Comparison of ENCODE assay signal across 10 cellular contexts in the genomic region with DNA sequence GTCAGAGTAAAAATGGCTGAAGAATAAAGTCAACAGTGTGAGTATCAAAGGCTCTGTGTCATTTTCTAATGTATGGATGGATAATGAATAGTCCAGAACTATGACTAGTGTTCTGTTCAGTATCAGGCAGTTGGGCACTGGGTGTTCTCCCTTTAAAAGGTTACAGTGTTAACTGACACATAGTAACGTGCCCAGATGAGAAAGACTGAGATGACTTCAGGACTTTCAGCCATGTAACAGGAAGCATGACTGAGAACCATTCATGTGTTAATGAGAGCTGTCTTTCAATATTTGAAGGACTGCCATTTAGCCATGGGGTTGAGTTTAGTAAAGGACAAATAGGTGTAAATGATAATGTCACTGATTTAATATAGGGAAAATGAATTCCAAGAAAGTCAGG.
DNase-seq lines count a peak whose midpoint lies in the region; ATAC-seq, FAIRE-seq and TF ChIP-seq lines count a peak whose summit lies in the region.
"Had no signal": no experiment of that assay in that cellular context is flagged by ENCODE, and none has a peak within 500 bp of the region (broad histone marks: within the 10 kb centered on the region; RNA-seq: fewer than 3 reads in every experiment).

No MANE protein-coding gene starts in this region.

- H3K79me2 ChIP-seq in GM12878 (ENCODE audit: control insufficient read depth, insufficient read depth, low read length), result no peaks in the 10 kb centered on the region

- CTCF ChIA-PET in GM12878 (lab: Yijun Ruan, JAX), result interaction anchor here (1.0 to 1.5 kb wide), 2 partner anchors 10 to 980 kb away, joined by 3 read pairs; no protein-coding TSS in a partner anchor

- H3K4me1 ChIP-seq in GM12878 (ENCODE audit: control insufficient read depth, insufficient read depth, low read length) (no peaks in the 10 kb centered on the region), heart right ventricle (no peaks in the 10 kb centered on the region)

- intact Hi-C loops in GM12878 (cut with micrococcal nuclease; ENCODE audit: unreplicated experiment), result no loop called here
- intact Hi-C loops in heart right ventricle (cut with DNase I), result no loop called here

- H3K9me3 ChIP-seq in GM12878 (replicated peaks; ENCODE audit: control insufficient read depth, insufficient read depth, low read length) (no peaks in the 10 kb centered on the region), heart right ventricle (no peaks in the 10 kb centered on the region)

- no peak overlapping the region for H2AFZ ChIP-seq in GM12878 (ENCODE audit: control insufficient read depth, low read depth, low read length)

- WGBS in GM12878 (ENCODE audit: insufficient coverage, insufficient replicate concordance, low lambda C conversion rate, missing lambda C conversion rate), result 0% methylated on average over 1 of the region's 1 CpG
- 29 to 33% methylated on average over 1 of the region's 1 CpG for WGBS in heart right ventricle, 2 donors

- H3K27me3 ChIP-seq in GM12878 (replicated peaks in 1 of 2; ENCODE audit: control insufficient read depth in 2 of 2, insufficient read depth in 2 of 2, low read length in 1 of 2) (no peaks in the 10 kb centered on the region), heart right ventricle (no peaks in the 10 kb centered on the region)

- H4K20me1 ChIP-seq in GM12878 (ENCODE audit: control insufficient read depth, insufficient read depth), result no peaks in the 10 kb centered on the region

- no peak for FAIRE-seq in GM12878 (lab: Jason Lieb, UNC)
- FAIRE-seq: D721Med, K562 had no signal

- H3K4me2 ChIP-seq in GM12878 (ENCODE audit: control insufficient read depth, insufficient read depth), result no peak overlapping the region

- peak; percentile 16 for DNase-seq in GM12878 (ENCODE audit: low read depth, low spot score)
- no peak for DNase-seq in NCI-H2171 (lab: John Stamatoyannopoulos, UW)
- no peak for DNase-seq in GM13977 (ENCODE audit: low spot score)
- DNase-seq in heart right ventricle, result no peak
- DNase-seq in NCI-H1092 (lab: John Stamatoyannopoulos, UW), result no peak

- H3K4me3 ChIP-seq in GM12878 (no peak overlapping the region), heart right ventricle (no peak overlapping the region)
- H3K4me3 ChIP-seq: K562 had no signal

- RAD21 ChIA-PET in GM12878 (lab: Charles Lee; ENCODE audit: unreplicated experiment), result no interaction called here

- H3K27ac ChIP-seq in GM12878 (ENCODE audit: control insufficient read depth, insufficient read depth) (no peak overlapping the region), heart right ventricle (no peak overlapping the region)

- no peak overlapping the region for H3K9ac ChIP-seq in GM12878 (ENCODE audit: control insufficient read depth, insufficient read depth, low read length)

- POLR2A ChIA-PET in GM12878 (lab: Charles Lee), result no interaction called here

- ATAC-seq in GM18498 (IDR thresholded peaks at IDR 0.05; ENCODE audit: unreplicated experiment), result peak; percentile 96
- peak; percentile 88 for ATAC-seq in GM21367 (IDR thresholded peaks at IDR 0.05; ENCODE audit: unreplicated experiment)
- peak; percentile 95 for ATAC-seq in HG03135 (IDR thresholded peaks at IDR 0.05; ENCODE audit: unreplicated experiment)
- peak; percentile 99 for ATAC-seq in GM12878
- no peak for ATAC-seq in heart right ventricle
- ATAC-seq: K562 had no signal

- SMC1A ChIA-PET in GM12878 (lab: Charles Lee; ENCODE audit: uncharacterized antibody, unreplicated experiment), result interaction anchor here (0.5 kb wide), 1 partner anchor 367 kb away, joined by 3 read pairs; no protein-coding TSS in a partner anchor

- no peak for TF ChIP-seq POLR2A in GM12878 (IDR thresholded peaks at IDR 0.05; ENCODE audit: low read depth, low read length)

- TF ChIP-seq EP300 in GM12878 (IDR thresholded peaks at IDR 0.05; ENCODE audit: borderline replicate concordance in 1 of 2, control insufficient read depth in 1 of 2, low read depth in 2 of 2, low read length in 2 of 2), result 0 out of 4 replicates have a peak, but pooled peaks of 1 of the 2 experiments have one; percentile 29

- TF ChIP-seq RAD21 in GM12878 (IDR thresholded peaks at IDR 0.05; ENCODE audit: insufficient read depth, low read depth, low read length), result no peak

- H3K36me3 ChIP-seq in GM12878 (ENCODE audit: control insufficient read depth in 2 of 2, insufficient read depth in 2 of 2, low read length in 1 of 2) (no peaks in the 10 kb centered on the region), heart right ventricle (no peaks in the 10 kb centered on the region)

- BruUV-seq in GM12878 (replicated peaks; lab: Mats Ljungman, UMichigan), result no TSS peak

- in situ Hi-C loops in GM12878 (cut with MboI), result no loop called here
- in situ Hi-C loops in GM13977 (cut with MboI; ENCODE audit: low pct_unique_long_range_greater_than_20kb, low sequenced_read_pairs, unreplicated experiment), result no loop called here

- TF ChIP-seq CTCF in GM12878 (IDR thresholded peaks at IDR 0.05 in 2 of 3, conservative IDR thresholded peaks at IDR 0.05 in 1 of 3; ENCODE audit: control insufficient read depth in 2 of 3, extremely low read depth in 1 of 3, insufficient read depth in 1 of 3, low read depth in 3 of 3, low read length in 3 of 3), result no peak
- no peak for TF ChIP-seq CTCF in GM13977 (IDR thresholded peaks at IDR 0.05; ENCODE audit: extremely low read depth, insufficient read depth, missing control alignments)
- no peak for TF ChIP-seq CTCF in heart right ventricle (IDR thresholded peaks at IDR 0.05)

TF ChIP-seq in GM12878, 131 proteins besides CTCF, POLR2A, EP300 and RAD21:
- 0 out of 2 replicates have a peak, but pooled peaks have one; percentile 41 for TF ChIP-seq MTA2 (IDR thresholded peaks at IDR 0.05; ENCODE audit: low read depth)
- TF ChIP-seq, protein P1, sequence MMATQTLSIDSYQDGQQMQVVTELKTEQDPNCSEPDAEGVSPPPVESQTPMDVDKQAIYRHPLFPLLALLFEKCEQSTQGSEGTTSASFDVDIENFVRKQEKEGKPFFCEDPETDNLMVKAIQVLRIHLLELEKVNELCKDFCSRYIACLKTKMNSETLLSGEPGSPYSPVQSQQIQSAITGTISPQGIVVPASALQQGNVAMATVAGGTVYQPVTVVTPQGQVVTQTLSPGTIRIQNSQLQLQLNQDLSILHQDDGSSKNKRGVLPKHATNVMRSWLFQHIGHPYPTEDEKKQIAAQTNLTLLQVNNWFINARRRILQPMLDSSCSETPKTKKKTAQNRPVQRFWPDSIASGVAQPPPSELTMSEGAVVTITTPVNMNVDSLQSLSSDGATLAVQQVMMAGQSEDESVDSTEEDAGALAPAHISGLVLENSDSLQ (IDR thresholded peaks at IDR 0.05), result peak; percentile 77
- TF ChIP-seq TAF1 (IDR thresholded peaks at IDR 0.05; ENCODE audit: borderline replicate concordance, low read depth, low read length), result no peak
- TF ChIP-seq SMC3 (IDR thresholded peaks at IDR 0.05; ENCODE audit: borderline replicate concordance, low read length), result no peak
- TF ChIP-seq BHLHE40 (IDR thresholded peaks at IDR 0.05; ENCODE audit: borderline replicate concordance in 1 of 2, low read depth in 2 of 2, low read length in 1 of 2), result peak in 1 of 2 experiments; percentile 82; a peak in 2 of 4 replicates

Comparison
In these comparisons a context has a peak if more than half of its experiments do, and no peak if none do; other contexts are left out.
1. ATAC-seq: peak in GM18498 (single experiment), GM21367 (single experiment), HG03135 (single experiment) and GM12878 (single experiment); none in heart right ventricle (0 of 8).